In the genomic region with DNA sequence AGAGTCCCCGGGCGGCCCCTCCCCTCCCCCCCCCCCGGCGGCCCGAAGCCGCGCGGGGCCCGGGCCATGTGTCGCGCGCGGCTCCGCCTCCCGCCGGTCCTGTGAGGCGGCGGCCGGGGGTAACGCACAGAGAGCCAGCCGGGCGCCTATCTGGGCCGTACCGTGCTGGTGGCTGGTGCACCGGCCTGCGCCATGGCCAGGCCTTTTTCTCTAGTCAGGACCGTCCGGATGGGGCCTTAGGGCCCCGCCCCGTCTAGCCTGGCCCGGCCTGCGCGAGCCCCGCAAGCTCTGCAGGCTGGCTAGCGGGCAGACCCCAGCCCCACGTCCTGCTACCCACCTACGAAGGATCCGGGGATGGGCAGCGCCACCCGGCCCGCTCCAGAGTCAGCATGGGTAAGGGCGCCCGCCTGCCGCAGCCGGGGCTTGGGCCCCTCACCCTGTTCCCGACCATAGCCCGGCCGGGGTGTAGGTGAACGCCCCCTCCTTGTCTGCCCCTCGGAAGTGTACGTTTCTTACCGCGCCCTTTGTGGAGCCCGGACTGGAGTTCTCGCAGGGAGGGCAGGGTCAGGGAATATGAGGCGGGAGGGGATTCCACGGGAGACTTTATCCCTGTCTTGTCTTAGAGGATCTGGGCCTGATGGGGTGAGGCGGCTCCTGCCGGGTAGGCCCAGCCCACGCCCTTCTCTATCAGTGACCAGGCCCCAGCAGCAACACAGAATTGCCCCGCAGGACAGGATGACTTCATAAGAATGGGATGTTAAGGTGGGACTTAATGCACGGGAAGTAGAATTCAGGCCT, we compare ENCODE assay signal across 1 cellular context.
TF ChIP-seq lines count a peak whose summit lies in the region.

A gene with protein sequence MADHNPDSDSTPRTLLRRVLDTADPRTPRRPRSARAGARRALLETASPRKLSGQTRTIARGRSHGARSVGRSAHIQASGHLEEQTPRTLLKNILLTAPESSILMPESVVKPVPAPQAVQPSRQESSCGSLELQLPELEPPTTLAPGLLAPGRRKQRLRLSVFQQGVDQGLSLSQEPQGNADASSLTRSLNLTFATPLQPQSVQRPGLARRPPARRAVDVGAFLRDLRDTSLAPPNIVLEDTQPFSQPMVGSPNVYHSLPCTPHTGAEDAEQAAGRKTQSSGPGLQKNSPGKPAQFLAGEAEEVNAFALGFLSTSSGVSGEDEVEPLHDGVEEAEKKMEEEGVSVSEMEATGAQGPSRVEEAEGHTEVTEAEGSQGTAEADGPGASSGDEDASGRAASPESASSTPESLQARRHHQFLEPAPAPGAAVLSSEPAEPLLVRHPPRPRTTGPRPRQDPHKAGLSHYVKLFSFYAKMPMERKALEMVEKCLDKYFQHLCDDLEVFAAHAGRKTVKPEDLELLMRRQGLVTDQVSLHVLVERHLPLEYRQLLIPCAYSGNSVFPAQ (minus strand): TSS at position 630 of the 798 bp plus-strand sequence. CDS start 13,834 bp downstream, outside the sequence.

TF ChIP-seq in HepG2, 621 proteins besides CTCF, POLR2A, EP300 and RAD21 (continued from another document and continues in another):
- TF ChIP-seq ZNF672 (CRISPR knock-in tag; IDR thresholded peaks at IDR 0.05) (no peak), AGO2 (optimal IDR thresholded peaks at IDR 0.05; ENCODE audit: low read depth, low read length) (peak; percentile 78), ZNF143 (CRISPR knock-in tag; IDR thresholded peaks at IDR 0.05) (no peak), SMARCE1 (IDR thresholded peaks at IDR 0.05; ENCODE audit: borderline replicate concordance) (no peak), ZNF12 (CRISPR knock-in tag; IDR thresholded peaks at IDR 0.05) (no peak), ZNF224 (CRISPR knock-in tag; IDR thresholded peaks at IDR 0.05) (no peak), ZNF670 (CRISPR knock-in tag; IDR thresholded peaks at IDR 0.05; ENCODE audit: borderline replicate concordance) (no peak), TEAD2 (CRISPR knock-in tag; IDR thresholded peaks at IDR 0.05) (no peak), ATM (IDR thresholded peaks at IDR 0.05; ENCODE audit: borderline replicate concordance) (no peak), ZKSCAN8 (CRISPR knock-in tag; IDR thresholded peaks at IDR 0.05; ENCODE audit: borderline replicate concordance) (no peak), MZF1 (CRISPR knock-in tag; IDR thresholded peaks at IDR 0.05; ENCODE audit: borderline replicate concordance) (0 out of 2 replicates have a peak, but pooled peaks have one; percentile 37), NFRKB (IDR thresholded peaks at IDR 0.05) (no peak), ZMYM3 (CRISPR knock-in tag; IDR thresholded peaks at IDR 0.05) (peak; percentile 37; the same call in 1 of the 2 replicates), AKAP8 (CRISPR knock-in tag; IDR thresholded peaks at IDR 0.05) (no peak), ZNF205 (CRISPR knock-in tag; IDR thresholded peaks at IDR 0.05) (no peak), ZNF543 (CRISPR knock-in tag; IDR thresholded peaks at IDR 0.05) (no peak), RBFOX2 (IDR thresholded peaks at IDR 0.05; ENCODE audit: low read depth, low read length) (peak; percentile 28; the same call in 1 of the 2 replicates), ARID2 (CRISPR knock-in tag; IDR thresholded peaks at IDR 0.05; ENCODE audit: borderline replicate concordance) (no peak), ZNF383 (CRISPR knock-in tag; IDR thresholded peaks at IDR 0.05; ENCODE audit: borderline replicate concordance) (no peak), KDM6A (CRISPR knock-in tag; IDR thresholded peaks at IDR 0.05; ENCODE audit: low read depth) (peak; percentile 24; the same call in 1 of the 2 replicates), KAT7 (CRISPR knock-in tag; IDR thresholded peaks at IDR 0.05; ENCODE audit: borderline replicate concordance) (0 out of 2 replicates have a peak, but pooled peaks have one; percentile 5), KAT8 (CRISPR knock-in tag; IDR thresholded peaks at IDR 0.05) (no peak), ZNF468 (CRISPR knock-in tag; IDR thresholded peaks at IDR 0.05) (no peak), PAWR (CRISPR knock-in tag; IDR thresholded peaks at IDR 0.05; ENCODE audit: borderline replicate concordance) (no peak), MTA1 (CRISPR knock-in tag; IDR thresholded peaks at IDR 0.05; ENCODE audit: borderline replicate concordance) (no peak), ZFP36L1 (CRISPR knock-in tag; IDR thresholded peaks at IDR 0.05) (no peak; the same call in 1 of the 2 replicates), ASH2L (IDR thresholded peaks at IDR 0.05; ENCODE audit: insufficient read length, low read depth, low read length) (no peak), ZBTB7B (CRISPR knock-in tag; IDR thresholded peaks at IDR 0.05) (no peak), ZNF441 (CRISPR knock-in tag; IDR thresholded peaks at IDR 0.05; ENCODE audit: borderline replicate concordance) (0 out of 2 replicates have a peak, but pooled peaks have one; percentile 5), KDM3A (CRISPR knock-in tag; IDR thresholded peaks at IDR 0.05; ENCODE audit: low read depth) (no peak), ATAD3A (CRISPR knock-in tag; IDR thresholded peaks at IDR 0.05) (peak; percentile 24; the same call in 1 of the 2 replicates), SMAD3 (CRISPR knock-in tag; IDR thresholded peaks at IDR 0.05) (no peak)
- TF ChIP-seq, protein P1, sequence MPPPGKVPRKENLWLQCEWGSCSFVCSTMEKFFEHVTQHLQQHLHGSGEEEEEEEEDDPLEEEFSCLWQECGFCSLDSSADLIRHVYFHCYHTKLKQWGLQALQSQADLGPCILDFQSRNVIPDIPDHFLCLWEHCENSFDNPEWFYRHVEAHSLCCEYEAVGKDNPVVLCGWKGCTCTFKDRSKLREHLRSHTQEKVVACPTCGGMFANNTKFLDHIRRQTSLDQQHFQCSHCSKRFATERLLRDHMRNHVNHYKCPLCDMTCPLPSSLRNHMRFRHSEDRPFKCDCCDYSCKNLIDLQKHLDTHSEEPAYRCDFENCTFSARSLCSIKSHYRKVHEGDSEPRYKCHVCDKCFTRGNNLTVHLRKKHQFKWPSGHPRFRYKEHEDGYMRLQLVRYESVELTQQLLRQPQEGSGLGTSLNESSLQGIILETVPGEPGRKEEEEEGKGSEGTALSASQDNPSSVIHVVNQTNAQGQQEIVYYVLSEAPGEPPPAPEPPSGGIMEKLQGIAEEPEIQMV (CRISPR knock-in tag; IDR thresholded peaks at IDR 0.05; ENCODE audit: low read depth) = no peak
- TF ChIP-seq, protein P2, sequence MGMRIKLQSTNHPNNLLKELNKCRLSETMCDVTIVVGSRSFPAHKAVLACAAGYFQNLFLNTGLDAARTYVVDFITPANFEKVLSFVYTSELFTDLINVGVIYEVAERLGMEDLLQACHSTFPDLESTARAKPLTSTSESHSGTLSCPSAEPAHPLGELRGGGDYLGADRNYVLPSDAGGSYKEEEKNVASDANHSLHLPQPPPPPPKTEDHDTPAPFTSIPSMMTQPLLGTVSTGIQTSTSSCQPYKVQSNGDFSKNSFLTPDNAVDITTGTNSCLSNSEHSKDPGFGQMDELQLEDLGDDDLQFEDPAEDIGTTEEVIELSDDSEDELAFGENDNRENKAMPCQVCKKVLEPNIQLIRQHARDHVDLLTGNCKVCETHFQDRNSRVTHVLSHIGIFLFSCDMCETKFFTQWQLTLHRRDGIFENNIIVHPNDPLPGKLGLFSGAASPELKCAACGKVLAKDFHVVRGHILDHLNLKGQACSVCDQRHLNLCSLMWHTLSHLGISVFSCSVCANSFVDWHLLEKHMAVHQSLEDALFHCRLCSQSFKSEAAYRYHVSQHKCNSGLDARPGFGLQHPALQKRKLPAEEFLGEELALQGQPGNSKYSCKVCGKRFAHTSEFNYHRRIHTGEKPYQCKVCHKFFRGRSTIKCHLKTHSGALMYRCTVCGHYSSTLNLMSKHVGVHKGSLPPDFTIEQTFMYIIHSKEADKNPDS (CRISPR knock-in tag; IDR thresholded peaks at IDR 0.05) = no peak
- TF ChIP-seq, protein P3, sequence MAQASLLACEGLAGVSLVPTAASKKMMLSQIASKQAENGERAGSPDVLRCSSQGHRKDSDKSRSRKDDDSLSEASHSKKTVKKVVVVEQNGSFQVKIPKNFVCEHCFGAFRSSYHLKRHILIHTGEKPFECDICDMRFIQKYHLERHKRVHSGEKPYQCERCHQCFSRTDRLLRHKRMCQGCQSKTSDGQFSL (CRISPR knock-in tag; IDR thresholded peaks at IDR 0.05) = no peak
- TF ChIP-seq, protein P4, sequence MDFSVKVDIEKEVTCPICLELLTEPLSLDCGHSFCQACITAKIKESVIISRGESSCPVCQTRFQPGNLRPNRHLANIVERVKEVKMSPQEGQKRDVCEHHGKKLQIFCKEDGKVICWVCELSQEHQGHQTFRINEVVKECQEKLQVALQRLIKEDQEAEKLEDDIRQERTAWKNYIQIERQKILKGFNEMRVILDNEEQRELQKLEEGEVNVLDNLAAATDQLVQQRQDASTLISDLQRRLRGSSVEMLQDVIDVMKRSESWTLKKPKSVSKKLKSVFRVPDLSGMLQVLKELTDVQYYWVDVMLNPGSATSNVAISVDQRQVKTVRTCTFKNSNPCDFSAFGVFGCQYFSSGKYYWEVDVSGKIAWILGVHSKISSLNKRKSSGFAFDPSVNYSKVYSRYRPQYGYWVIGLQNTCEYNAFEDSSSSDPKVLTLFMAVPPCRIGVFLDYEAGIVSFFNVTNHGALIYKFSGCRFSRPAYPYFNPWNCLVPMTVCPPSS (IDR thresholded peaks at IDR 0.05) = no peak
- TF ChIP-seq, protein P5, sequence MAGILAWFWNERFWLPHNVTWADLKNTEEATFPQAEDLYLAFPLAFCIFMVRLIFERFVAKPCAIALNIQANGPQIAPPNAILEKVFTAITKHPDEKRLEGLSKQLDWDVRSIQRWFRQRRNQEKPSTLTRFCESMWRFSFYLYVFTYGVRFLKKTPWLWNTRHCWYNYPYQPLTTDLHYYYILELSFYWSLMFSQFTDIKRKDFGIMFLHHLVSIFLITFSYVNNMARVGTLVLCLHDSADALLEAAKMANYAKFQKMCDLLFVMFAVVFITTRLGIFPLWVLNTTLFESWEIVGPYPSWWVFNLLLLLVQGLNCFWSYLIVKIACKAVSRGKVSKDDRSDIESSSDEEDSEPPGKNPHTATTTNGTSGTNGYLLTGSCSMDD (CRISPR knock-in tag; IDR thresholded peaks at IDR 0.05) = no peak
- TF ChIP-seq, protein P6, sequence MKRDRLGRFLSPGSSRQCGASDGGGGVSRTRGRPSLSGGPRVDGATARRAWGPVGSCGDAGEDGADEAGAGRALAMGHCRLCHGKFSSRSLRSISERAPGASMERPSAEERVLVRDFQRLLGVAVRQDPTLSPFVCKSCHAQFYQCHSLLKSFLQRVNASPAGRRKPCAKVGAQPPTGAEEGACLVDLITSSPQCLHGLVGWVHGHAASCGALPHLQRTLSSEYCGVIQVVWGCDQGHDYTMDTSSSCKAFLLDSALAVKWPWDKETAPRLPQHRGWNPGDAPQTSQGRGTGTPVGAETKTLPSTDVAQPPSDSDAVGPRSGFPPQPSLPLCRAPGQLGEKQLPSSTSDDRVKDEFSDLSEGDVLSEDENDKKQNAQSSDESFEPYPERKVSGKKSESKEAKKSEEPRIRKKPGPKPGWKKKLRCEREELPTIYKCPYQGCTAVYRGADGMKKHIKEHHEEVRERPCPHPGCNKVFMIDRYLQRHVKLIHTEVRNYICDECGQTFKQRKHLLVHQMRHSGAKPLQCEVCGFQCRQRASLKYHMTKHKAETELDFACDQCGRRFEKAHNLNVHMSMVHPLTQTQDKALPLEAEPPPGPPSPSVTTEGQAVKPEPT (CRISPR knock-in tag; IDR thresholded peaks at IDR 0.05; ENCODE audit: low read depth) = no peak
- TF ChIP-seq, protein P7, sequence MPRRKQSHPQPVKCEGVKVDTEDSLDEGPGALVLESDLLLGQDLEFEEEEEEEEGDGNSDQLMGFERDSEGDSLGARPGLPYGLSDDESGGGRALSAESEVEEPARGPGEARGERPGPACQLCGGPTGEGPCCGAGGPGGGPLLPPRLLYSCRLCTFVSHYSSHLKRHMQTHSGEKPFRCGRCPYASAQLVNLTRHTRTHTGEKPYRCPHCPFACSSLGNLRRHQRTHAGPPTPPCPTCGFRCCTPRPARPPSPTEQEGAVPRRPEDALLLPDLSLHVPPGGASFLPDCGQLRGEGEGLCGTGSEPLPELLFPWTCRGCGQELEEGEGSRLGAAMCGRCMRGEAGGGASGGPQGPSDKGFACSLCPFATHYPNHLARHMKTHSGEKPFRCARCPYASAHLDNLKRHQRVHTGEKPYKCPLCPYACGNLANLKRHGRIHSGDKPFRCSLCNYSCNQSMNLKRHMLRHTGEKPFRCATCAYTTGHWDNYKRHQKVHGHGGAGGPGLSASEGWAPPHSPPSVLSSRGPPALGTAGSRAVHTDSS (CRISPR knock-in tag; conservative IDR thresholded peaks at IDR 0.05) = no peak
- TF ChIP-seq, protein P8, sequence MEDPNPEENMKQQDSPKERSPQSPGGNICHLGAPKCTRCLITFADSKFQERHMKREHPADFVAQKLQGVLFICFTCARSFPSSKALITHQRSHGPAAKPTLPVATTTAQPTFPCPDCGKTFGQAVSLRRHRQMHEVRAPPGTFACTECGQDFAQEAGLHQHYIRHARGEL (CRISPR knock-in tag; IDR thresholded peaks at IDR 0.05) = no peak
- TF ChIP-seq, protein P9, sequence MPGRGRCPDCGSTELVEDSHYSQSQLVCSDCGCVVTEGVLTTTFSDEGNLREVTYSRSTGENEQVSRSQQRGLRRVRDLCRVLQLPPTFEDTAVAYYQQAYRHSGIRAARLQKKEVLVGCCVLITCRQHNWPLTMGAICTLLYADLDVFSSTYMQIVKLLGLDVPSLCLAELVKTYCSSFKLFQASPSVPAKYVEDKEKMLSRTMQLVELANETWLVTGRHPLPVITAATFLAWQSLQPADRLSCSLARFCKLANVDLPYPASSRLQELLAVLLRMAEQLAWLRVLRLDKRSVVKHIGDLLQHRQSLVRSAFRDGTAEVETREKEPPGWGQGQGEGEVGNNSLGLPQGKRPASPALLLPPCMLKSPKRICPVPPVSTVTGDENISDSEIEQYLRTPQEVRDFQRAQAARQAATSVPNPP (CRISPR knock-in tag; IDR thresholded peaks at IDR 0.05) = no peak
- TF ChIP-seq, protein P10, sequence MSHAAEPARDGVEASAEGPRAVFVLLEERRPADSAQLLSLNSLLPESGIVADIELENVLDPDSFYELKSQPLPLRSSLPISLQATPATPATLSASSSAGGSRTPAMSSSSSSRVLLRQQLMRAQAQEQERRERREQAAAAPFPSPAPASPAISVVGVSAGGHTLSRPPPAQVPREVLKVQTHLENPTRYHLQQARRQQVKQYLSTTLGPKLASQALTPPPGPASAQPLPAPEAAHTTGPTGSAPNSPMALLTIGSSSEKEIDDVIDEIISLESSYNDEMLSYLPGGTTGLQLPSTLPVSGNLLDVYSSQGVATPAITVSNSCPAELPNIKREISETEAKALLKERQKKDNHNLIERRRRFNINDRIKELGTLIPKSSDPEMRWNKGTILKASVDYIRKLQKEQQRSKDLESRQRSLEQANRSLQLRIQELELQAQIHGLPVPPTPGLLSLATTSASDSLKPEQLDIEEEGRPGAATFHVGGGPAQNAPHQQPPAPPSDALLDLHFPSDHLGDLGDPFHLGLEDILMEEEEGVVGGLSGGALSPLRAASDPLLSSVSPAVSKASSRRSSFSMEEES (CRISPR knock-in tag; IDR thresholded peaks at IDR 0.05) = peak; percentile 16; the same call in 1 of the 2 replicates
- TF ChIP-seq, protein P11, sequence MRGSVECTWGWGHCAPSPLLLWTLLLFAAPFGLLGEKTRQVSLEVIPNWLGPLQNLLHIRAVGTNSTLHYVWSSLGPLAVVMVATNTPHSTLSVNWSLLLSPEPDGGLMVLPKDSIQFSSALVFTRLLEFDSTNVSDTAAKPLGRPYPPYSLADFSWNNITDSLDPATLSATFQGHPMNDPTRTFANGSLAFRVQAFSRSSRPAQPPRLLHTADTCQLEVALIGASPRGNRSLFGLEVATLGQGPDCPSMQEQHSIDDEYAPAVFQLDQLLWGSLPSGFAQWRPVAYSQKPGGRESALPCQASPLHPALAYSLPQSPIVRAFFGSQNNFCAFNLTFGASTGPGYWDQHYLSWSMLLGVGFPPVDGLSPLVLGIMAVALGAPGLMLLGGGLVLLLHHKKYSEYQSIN (CRISPR knock-in tag; IDR thresholded peaks at IDR 0.05; ENCODE audit: borderline replicate concordance) = no peak
